21 cellular contexts compared by ENCODE assay signal in the genomic region with DNA sequence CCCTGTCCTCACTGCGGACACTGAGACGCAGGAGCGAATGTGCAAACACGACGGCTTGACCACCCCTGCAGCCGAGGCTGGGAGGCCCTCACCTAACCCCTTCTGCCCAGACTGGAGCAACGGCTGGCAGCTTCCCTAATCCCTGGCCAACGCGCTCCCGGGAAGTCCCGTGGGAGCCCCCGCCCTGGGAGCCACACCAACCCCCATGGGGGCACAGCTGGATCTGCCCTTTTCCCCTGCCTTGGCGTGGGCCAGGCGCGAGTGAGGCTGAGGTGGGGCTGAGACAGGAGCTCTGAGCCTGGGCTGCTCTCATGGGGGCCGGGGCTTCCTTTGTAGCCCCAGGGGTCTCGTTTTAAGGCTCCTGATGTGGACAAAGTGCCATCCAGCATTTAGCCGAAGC.
"Had no signal": no experiment of that assay in that cellular context is flagged by ENCODE, and none has a peak within 500 bp of the region (broad histone marks: within the 10 kb centered on the region; RNA-seq: fewer than 3 reads in every experiment).

No MANE protein-coding gene starts in this region.

- H3K27ac Mint-ChIP-seq: activated CD4-positive, alpha-beta T cell treated with anti-CD3 and anti-CD28 coated beads, Interleukin-2, amount 10 ng/mL, durations not matched to agents 7 days and 5 days; activated CD8-positive, alpha-beta T cell treated with anti-CD3 and anti-CD28 coated beads, Interleukin-2, amount 10 ng/mL, durations not matched to agents 7 days and 5 days; activated naive CD4-positive, alpha-beta T cell treated with anti-CD3 and anti-CD28 coated beads, Interleukin-2, amount 10 ng/mL, durations not matched to agents 7 days and 5 days; activated naive CD8-positive, alpha-beta T cell treated with anti-CD3 and anti-CD28 coated beads, Interleukin-2, amount 50 U/mL, for 24 hours; natural killer cell treated with Interleukin-12 subunit alpha and Interleukin-12 subunit beta and Interleukin-15 and Interleukin-18, amount 100 ng/mL, for 72 hours; stimulated activated memory B cell treated with anti-CD40 and anti-IgM and Interleukin-4, amounts not matched to agents 10 μg/mL and 1 μg/mL and 100 μg/mL, for 72 hours; type B pancreatic cell had no signal

- H3K4me3 ChIP-seq: colonic mucosa, lung, spleen, testis had no signal

- H3K27me3 Mint-ChIP-seq: activated CD4-positive, alpha-beta T cell treated with anti-CD3 and anti-CD28 coated beads, Interleukin-2, amount 10 ng/mL, durations not matched to agents 7 days and 5 days; activated naive CD8-positive, alpha-beta T cell treated with anti-CD3 and anti-CD28 coated beads, Interleukin-2, amount 50 U/mL, for 24 hours; natural killer cell treated with Interleukin-12 subunit alpha and Interleukin-12 subunit beta and Interleukin-15 and Interleukin-18, amount 100 ng/mL, for 72 hours; stimulated activated memory B cell treated with anti-CD40 and anti-IgM and Interleukin-4, amounts not matched to agents 10 μg/mL and 1 μg/mL and 100 μg/mL, for 72 hours; type B pancreatic cell had no signal

- H3K4me3 Mint-ChIP-seq: activated CD4-positive, alpha-beta T cell treated with anti-CD3 and anti-CD28 coated beads, Interleukin-2, amount 10 ng/mL, durations not matched to agents 7 days and 5 days; activated CD8-positive, alpha-beta T cell treated with anti-CD3 and anti-CD28 coated beads, Interleukin-2, amount 10 ng/mL, durations not matched to agents 7 days and 5 days; activated naive CD4-positive, alpha-beta T cell treated with anti-CD3 and anti-CD28 coated beads, Interleukin-2, amount 10 ng/mL, durations not matched to agents 7 days and 5 days; activated naive CD8-positive, alpha-beta T cell treated with anti-CD3 and anti-CD28 coated beads, Interleukin-2, amount 50 U/mL, for 24 hours; natural killer cell treated with Interleukin-12 subunit alpha and Interleukin-12 subunit beta and Interleukin-15 and Interleukin-18, amount 100 ng/mL, for 72 hours; stimulated activated memory B cell treated with anti-CD40 and anti-IgM and Interleukin-4, amounts not matched to agents 10 μg/mL and 1 μg/mL and 100 μg/mL, for 72 hours; type B pancreatic cell had no signal

- H3K9me3 ChIP-seq: colonic mucosa, spleen, testis had no signal

- H3K4me1 Mint-ChIP-seq: activated CD4-positive, alpha-beta T cell treated with anti-CD3 and anti-CD28 coated beads, Interleukin-2, amount 10 ng/mL, durations not matched to agents 7 days and 5 days had no signal

- H3K36me3 Mint-ChIP-seq: activated naive CD4-positive, alpha-beta T cell treated with anti-CD3 and anti-CD28 coated beads, Interleukin-2, amount 10 ng/mL, durations not matched to agents 7 days and 5 days; natural killer cell treated with Interleukin-12 subunit alpha and Interleukin-12 subunit beta and Interleukin-15 and Interleukin-18, amount 100 ng/mL, for 72 hours; stimulated activated memory B cell treated with anti-CD40 and anti-IgM and Interleukin-4, amounts not matched to agents 10 μg/mL and 1 μg/mL and 100 μg/mL, for 72 hours; type B pancreatic cell had no signal

- H3K36me3 ChIP-seq: brain microvascular endothelial cell, colonic mucosa had no signal

- H3K9me3 Mint-ChIP-seq: activated CD4-positive, alpha-beta T cell treated with anti-CD3 and anti-CD28 coated beads, Interleukin-2, amount 10 ng/mL, durations not matched to agents 7 days and 5 days; activated naive CD4-positive, alpha-beta T cell treated with anti-CD3 and anti-CD28 coated beads, Interleukin-2, amount 10 ng/mL, durations not matched to agents 7 days and 5 days; activated naive CD8-positive, alpha-beta T cell treated with anti-CD3 and anti-CD28 coated beads, Interleukin-2, amount 50 U/mL, for 24 hours; natural killer cell treated with Interleukin-12 subunit alpha and Interleukin-12 subunit beta and Interleukin-15 and Interleukin-18, amount 100 ng/mL, for 72 hours; stimulated activated memory B cell treated with anti-CD40 and anti-IgM and Interleukin-4, amounts not matched to agents 10 μg/mL and 1 μg/mL and 100 μg/mL, for 72 hours; type B pancreatic cell had no signal

- H3K27me3 ChIP-seq: brain microvascular endothelial cell, colonic mucosa, testis had no signal

- DNase-seq: activated CD4-positive, alpha-beta T cell treated with anti-CD3 and anti-CD28 coated beads, Interleukin-2, amount 10 ng/mL, durations not matched to agents 7 days and 5 days; activated CD8-positive, alpha-beta T cell treated with anti-CD3 and anti-CD28 coated beads, Interleukin-2, amount 10 ng/mL, durations not matched to agents 7 days and 5 days; activated effector memory CD4-positive, alpha-beta T cell treated with Interleukin-2 at 50 U/mL for 16 hours; activated naive CD4-positive, alpha-beta T cell treated with anti-CD3 and anti-CD28 coated beads, Interleukin-2, amount 10 ng/mL, durations not matched to agents 7 days and 5 days; activated naive CD8-positive, alpha-beta T cell treated with anti-CD3 and anti-CD28 coated beads, Interleukin-2, amount 50 U/mL, for 24 hours; activated T-cell treated with anti-CD3 and anti-CD28 coated beads, Interleukin-2, amount 50 U/mL, for 48 hours; aorta; brain microvascular endothelial cell; central memory CD4-positive, alpha-beta T cell; colonic mucosa; kidney; nucleus accumbens; spleen; stimulated activated CD4-positive, alpha-beta T cell treated with anti-CD3 and anti-CD28 coated beads, Interleukin-4, amount 100 ng/mL, for 4 hours; T-helper 1 cell; T-helper 9 cell; testis had no signal

- H3K27ac ChIP-seq: brain microvascular endothelial cell, colonic mucosa, spleen, testis had no signal
